ENCODE assay signal across 18 cellular contexts in the genomic region with DNA sequence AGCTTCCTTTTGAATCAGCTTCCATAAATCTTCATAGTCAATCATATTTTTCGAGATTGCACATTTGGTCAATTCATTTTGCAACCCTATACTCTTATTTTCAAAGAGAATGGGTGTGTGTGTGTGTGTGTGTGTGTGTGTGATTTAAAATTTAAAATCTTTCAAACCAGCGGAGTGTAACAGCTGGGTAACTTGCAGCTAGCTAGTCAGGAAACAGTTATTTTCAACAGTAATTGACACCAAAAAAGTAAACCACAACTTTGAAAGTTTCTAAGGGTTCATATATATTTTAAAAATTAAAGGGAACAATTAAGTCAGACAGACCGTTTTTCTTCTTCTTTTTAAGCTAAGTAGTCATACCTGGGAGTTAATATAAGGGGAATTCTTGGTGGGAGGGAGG. TPM values are rescaled to one million over a fixed set of nuclear protein-coding genes. Genes with fewer than 3 reads are reported as not detected.
A peak's percentile ranks its signal among the peaks of the same experiment; 100 is the strongest.
DNase-seq lines count a peak whose midpoint lies in the region; ATAC-seq and TF ChIP-seq lines count a peak whose summit lies in the region.
"Had no signal": no experiment of that assay in that cellular context is flagged by ENCODE, and none has a peak within 500 bp of the region (broad histone marks: within the 10 kb centered on the region; RNA-seq: fewer than 3 reads in every experiment).

No MANE protein-coding gene starts in this region.

- H3F3A ChIP-seq in DOHH2 (ENCODE audit: control insufficient read depth, insufficient read depth) = peaks cover 19% of the 10 kb centered on the region

- H3K4me2 ChIP-seq in BLaER1 = peak overlapping the region; percentile 72
- H3K4me2 ChIP-seq in DOHH2 (ENCODE audit: low read length) = peak overlapping the region; percentile 70

- H3K4me1 ChIP-seq in BLaER1 (peaks cover 36% of the 10 kb centered on the region), DOHH2 (ENCODE audit: control insufficient read depth, low read length) (peaks cover 52% of the 10 kb centered on the region), endodermal cell (ENCODE audit: control insufficient read depth, insufficient read depth, low read length) (no peaks in the 10 kb centered on the region)
- H3K4me1 ChIP-seq in naive thymus-derived CD4-positive, alpha-beta T cell (ENCODE audit: control insufficient read depth in 2 of 2, insufficient read depth in 2 of 2, low read length in 2 of 2) = peaks cover 4 to 6% of the 10 kb centered on the region in 2 donors
- H3K4me1 ChIP-seq in CD4-positive, alpha-beta memory T cell (ENCODE audit: insufficient read depth, low read length) = peaks cover 18% of the 10 kb centered on the region

- intact Hi-C loops in naive thymus-derived CD4-positive, alpha-beta T cell (cut with micrococcal nuclease) = loop anchor here in 1 of 2 donors (1.0 to 10.0 kb wide), 2 partner anchors 8 to 714 kb away; no protein-coding TSS in a partner anchor
- intact Hi-C loops in CD4-positive, alpha-beta memory T cell (cut with micrococcal nuclease) = no loop called here

- no peak overlapping the region for H3K9ac ChIP-seq in BLaER1
- no peak overlapping the region for H3K9ac ChIP-seq in endodermal cell (ENCODE audit: extremely low read depth, low read length, poor library complexity, severe bottlenecking)

- 83 to 95% methylated on average over 1 to 3 of the region's 3 CpGs for WGBS in endodermal cell (ENCODE audit: insufficient coverage in 1 of 2, insufficient read length in 1 of 2), 2 experiments

- no peak for TF ChIP-seq POLR2A in NB4 (IDR thresholded peaks at IDR 0.05; ENCODE audit: extremely low read depth, insufficient read length)

- H3K27ac ChIP-seq in BLaER1 (no peak overlapping the region), DOHH2 (ENCODE audit: low read depth, low read length) (peak overlapping the region; percentile 66), endodermal cell (ENCODE audit: low read depth, low read length) (no peak overlapping the region)
- no peak overlapping the region for H3K27ac ChIP-seq in naive thymus-derived CD4-positive, alpha-beta T cell (ENCODE audit: low read depth, low read length)
- H3K27ac ChIP-seq in CD4-positive, alpha-beta memory T cell (ENCODE audit: low read depth, low read length) = no peak overlapping the region

- POLR2A ChIA-PET in naive thymus-derived CD4-positive, alpha-beta T cell (lab: Charles Lee) = interaction anchor here (0.8 kb wide), 1 partner anchor 16 kb away, joined by 4 read pairs; no protein-coding TSS in a partner anchor
- POLR2A ChIA-PET in CD4-positive, alpha-beta memory T cell (lab: Charles Lee; ENCODE audit: partially characterized antibody) = interaction anchor here (1.4 to 3.0 kb wide), 3 partner anchors 8 to 13 kb away, joined by 3 to 11 read pairs (median 8); no protein-coding TSS in a partner anchor

- H3K79me2 ChIP-seq in DOHH2 (ENCODE audit: control insufficient read depth, low read length) = no peaks in the 10 kb centered on the region

- H3K4me1 Mint-ChIP-seq in naive thymus-derived CD4-positive, alpha-beta T cell = peaks cover 0 to 35% (median 21%) of the 10 kb centered on the region in 7 donors
- H3K4me1 Mint-ChIP-seq in endodermal cell = peaks cover 3% of the 10 kb centered on the region
- H3K4me1 Mint-ChIP-seq in CD4-positive, alpha-beta memory T cell = peaks cover 2 to 28% (median 19%) of the 10 kb centered on the region in 4 donors

- no peaks in the 10 kb centered on the region for H3K9me3 Mint-ChIP-seq in naive thymus-derived CD4-positive, alpha-beta T cell
- H3K9me3 Mint-ChIP-seq in endodermal cell = peaks cover 1% of the 10 kb centered on the region
- H3K9me3 Mint-ChIP-seq in CD4-positive, alpha-beta memory T cell = no peaks in the 10 kb centered on the region
- H3K9me3 Mint-ChIP-seq: IgD-negative memory B cell had no signal

- H3K4me3 ChIP-seq in BLaER1 (no peak overlapping the region), DOHH2 (ENCODE audit: low read length) (peak overlapping the region; percentile 59), NB4 (ENCODE audit: low read depth, low read length) (no peak overlapping the region), endodermal cell (ENCODE audit: low read length) (no peak overlapping the region)
- no peak overlapping the region for H3K4me3 ChIP-seq in naive thymus-derived CD4-positive, alpha-beta T cell (ENCODE audit: low read length)
- no peak overlapping the region for H3K4me3 ChIP-seq in CD4-positive, alpha-beta memory T cell (ENCODE audit: low read length in 2 of 2)
- H3K4me3 ChIP-seq: GM12878 had no signal

- H3K9me3 ChIP-seq in BLaER1 = 0 out of 2 replicates have a peak, but pooled peaks cover 4% of the 10 kb centered on the region
- H3K9me3 ChIP-seq in DOHH2 (ENCODE audit: control insufficient read depth, insufficient read depth, low read length) = no peaks in the 10 kb centered on the region
- no peaks in the 10 kb centered on the region for H3K9me3 ChIP-seq in naive thymus-derived CD4-positive, alpha-beta T cell (ENCODE audit: control insufficient read depth in 2 of 3, low read length in 3 of 3)
- H3K9me3 ChIP-seq in endodermal cell (ENCODE audit: control insufficient read depth, low read length) = no peaks in the 10 kb centered on the region
- no peaks in the 10 kb centered on the region for H3K9me3 ChIP-seq in CD4-positive, alpha-beta memory T cell (ENCODE audit: control insufficient read depth in 1 of 2, low read length in 2 of 2)

- peaks cover 0 to 70% (median 27%) of the 10 kb centered on the region in 5 donors for H3K27me3 Mint-ChIP-seq in naive thymus-derived CD4-positive, alpha-beta T cell
- peaks cover 19% of the 10 kb centered on the region for H3K27me3 Mint-ChIP-seq in endodermal cell (ENCODE audit: insufficient read depth)
- peaks cover 11 to 12% of the 10 kb centered on the region in 2 donors for H3K27me3 Mint-ChIP-seq in CD4-positive, alpha-beta memory T cell

- peaks cover 36% of the 10 kb centered on the region for H3K27me3 ChIP-seq in BLaER1
- H3K27me3 ChIP-seq in DOHH2 (ENCODE audit: control insufficient read depth, low read length) = no peaks in the 10 kb centered on the region; the same call in 1 of the 2 replicates
- peaks cover 0 to 3% of the 10 kb centered on the region in 2 donors for H3K27me3 ChIP-seq in naive thymus-derived CD4-positive, alpha-beta T cell (ENCODE audit: control insufficient read depth in 2 of 2, insufficient read depth in 2 of 2, low read length in 2 of 2)
- peaks cover 19% of the 10 kb centered on the region for H3K27me3 ChIP-seq in endodermal cell (ENCODE audit: control insufficient read depth, insufficient read depth, low read length, poor library complexity, severe bottlenecking)
- H3K27me3 ChIP-seq in CD4-positive, alpha-beta memory T cell (ENCODE audit: insufficient read depth, low read length) = peaks cover 7% of the 10 kb centered on the region

- TF ChIP-seq CTCF in DOHH2 (IDR thresholded peaks at IDR 0.05; ENCODE audit: low read depth, low read length, poor library complexity, severe bottlenecking) (no peak), NB4 (IDR thresholded peaks at IDR 0.05; ENCODE audit: low read depth, low read length) (no peak), endodermal cell (conservative IDR thresholded peaks at IDR 0.05) (no peak)

- H3K4me3 Mint-ChIP-seq in naive thymus-derived CD4-positive, alpha-beta T cell = peak overlapping the region in 7 of 10 donors; percentile 16 to 79 (median 50)
- no peak overlapping the region for H3K4me3 Mint-ChIP-seq in endodermal cell
- H3K4me3 Mint-ChIP-seq in CD4-positive, alpha-beta memory T cell = peak overlapping the region in 4 of 8 donors; percentile 39 to 60 (median 50)

- ATAC-seq in naive thymus-derived CD4-positive, alpha-beta T cell = no peak
- no peak for ATAC-seq in HG03095 (IDR thresholded peaks at IDR 0.05; ENCODE audit: unreplicated experiment)
- ATAC-seq: GM12878, HCT116 had no signal

- H3K9me2 ChIP-seq in DOHH2 (replicated peaks; ENCODE audit: control insufficient read depth, low read length) = no peaks in the 10 kb centered on the region

- H3K36me3 ChIP-seq in BLaER1 (no peaks in the 10 kb centered on the region), DOHH2 (ENCODE audit: control insufficient read depth, low read length) (no peaks in the 10 kb centered on the region), endodermal cell (ENCODE audit: control insufficient read depth, insufficient read depth, low read length) (no peaks in the 10 kb centered on the region)
- H3K36me3 ChIP-seq in naive thymus-derived CD4-positive, alpha-beta T cell (ENCODE audit: control insufficient read depth in 2 of 3, insufficient read depth in 3 of 3, low read length in 3 of 3) = no peaks in the 10 kb centered on the region
- no peaks in the 10 kb centered on the region for H3K36me3 ChIP-seq in CD4-positive, alpha-beta memory T cell (ENCODE audit: insufficient read depth, low read length)

- DNase-seq in NB4 (ENCODE audit: low read depth) (peak; percentile 22), endodermal cell (no peak)
- no peak for DNase-seq in naive thymus-derived CD4-positive, alpha-beta T cell
- DNase-seq in CD4-positive, alpha-beta memory T cell = no peak
- DNase-seq: ACHN, NCI-H1930, NCI-H2171, NCI-H446 treated with DMSO at 0.1 percent for 48 hours, NCI-H748 treated with DMSO at 0.1 percent for 48 hours, SIG-M5 had no signal

- CTCF ChIA-PET in naive thymus-derived CD4-positive, alpha-beta T cell (lab: Charles Lee) = no interaction called here
- CTCF ChIA-PET in CD4-positive, alpha-beta memory T cell (lab: Charles Lee; ENCODE audit: partially characterized antibody) = interaction anchor here (0.7 to 1.9 kb wide), 8 partner anchors 8 to 149 kb away, joined by 3 to 11 read pairs (median 3); no protein-coding TSS in a partner anchor

- 0 out of 2 replicates have a peak, but pooled peaks cover 5% of the 10 kb centered on the region for H4K20me1 ChIP-seq in BLaER1
- no peaks in the 10 kb centered on the region for H4K20me1 ChIP-seq in DOHH2 (ENCODE audit: control insufficient read depth, insufficient read depth, low read depth, low read length)

- H3K36me3 Mint-ChIP-seq in naive thymus-derived CD4-positive, alpha-beta T cell = no peaks in the 10 kb centered on the region
- H3K36me3 Mint-ChIP-seq in endodermal cell (ENCODE audit: low read depth) = no peaks in the 10 kb centered on the region
- H3K36me3 Mint-ChIP-seq in CD4-positive, alpha-beta memory T cell = no peaks in the 10 kb centered on the region
- H3K36me3 Mint-ChIP-seq: IgD-negative memory B cell had no signal

- H3K27ac Mint-ChIP-seq in naive thymus-derived CD4-positive, alpha-beta T cell = peak overlapping the region in 3 of 9 donors; percentile 65 to 79 (median 75)
- H3K27ac Mint-ChIP-seq in endodermal cell = no peak overlapping the region
- peak overlapping the region in 2 of 7 donors; percentile 38 to 75 for H3K27ac Mint-ChIP-seq in CD4-positive, alpha-beta memory T cell
- H3K27ac Mint-ChIP-seq: IgD-negative memory B cell had no signal

RNA-seq across cellular contexts. Expression of a gene that starts 57.0 kb away (rescaled TPM):
- total RNA-seq in naive thymus-derived CD4-positive, alpha-beta T cell = not detected
- not detected for polyA plus RNA-seq in naive thymus-derived CD4-positive, alpha-beta T cell
- total RNA-seq in endodermal cell = under 1 TPM; 0.09 to 0.42 TPM
- not detected for polyA plus RNA-seq in endodermal cell (2013, experiment 1 of 2)
- polyA plus RNA-seq in endodermal cell (2013, experiment 2 of 2) = not detected
- not detected for total RNA-seq in CD4-positive, alpha-beta memory T cell
- polyA plus RNA-seq in CD4-positive, alpha-beta memory T cell = not detected
- total RNA-seq: HT1080, M059J had no signal
- polyA plus RNA-seq: IgD-negative memory B cell had no signal
